7 cellular contexts compared by ENCODE assay signal in genomic region chr12:41545761-41546160, GRCh38.
"Had no signal": no experiment of that assay in that cellular context is flagged by ENCODE, and none has a peak within 500 bp of the region (broad histone marks: within the 10 kb centered on the region; RNA-seq: fewer than 3 reads in every experiment).

No MANE protein-coding gene starts in this region.

- H3K4me3 Mint-ChIP-seq: GM23338 had no signal

- H3K9me3 Mint-ChIP-seq: GM23338 had no signal

- H3K4me3 ChIP-seq: GM23338, K562 had no signal

- DNase-seq: H7, HCEC 1CT, IMR-90, KG1 had no signal

- FAIRE-seq: K562 had no signal

- H3K4me2 ChIP-seq: GM23338 had no signal

- ATAC-seq: GM23338, K562 had no signal

- H2AFZ ChIP-seq: GM23338 had no signal

- H3K27ac Mint-ChIP-seq: GM23338 had no signal

- H3K4me1 Mint-ChIP-seq: GM23338 had no signal

- H3K27ac ChIP-seq: HL-60 had no signal
